ENCODE assay signal across 8 cellular contexts in the genomic region with DNA sequence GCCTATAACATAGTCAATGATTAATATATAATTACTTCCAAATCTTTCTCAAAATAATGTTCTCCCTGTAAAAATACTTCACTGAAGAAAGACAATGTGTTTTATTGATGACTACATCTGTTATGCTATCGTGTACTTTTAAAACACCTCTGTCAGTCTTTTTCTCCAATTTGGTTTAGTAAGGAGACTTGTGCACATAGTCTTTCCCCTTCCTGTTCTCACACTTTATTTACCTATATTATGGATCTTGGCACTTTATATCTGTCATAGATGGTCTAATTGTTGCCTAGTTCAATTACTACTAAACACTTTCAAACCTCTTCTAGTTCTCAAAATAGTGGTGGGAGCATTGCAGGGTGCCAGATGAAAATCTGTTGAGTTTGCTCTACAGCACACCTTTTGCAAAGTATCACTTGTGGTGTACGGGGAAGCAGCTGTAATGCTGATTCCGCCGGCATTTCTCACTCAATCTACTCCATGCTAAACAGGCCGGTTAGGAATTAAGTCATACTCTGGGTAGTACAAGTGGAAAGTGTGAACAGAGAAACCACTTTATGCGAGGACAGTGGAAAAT. TPM values are rescaled to one million over a fixed set of nuclear protein-coding genes. Genes with fewer than 3 reads are reported as not detected.
DNase-seq lines count a peak whose midpoint lies in the region; ATAC-seq, FAIRE-seq and TF ChIP-seq lines count a peak whose summit lies in the region.

No MANE protein-coding gene starts in this region.

- no peaks in the 10 kb centered on the region for H3K9me3 ChIP-seq in ectodermal cell (ENCODE audit: control insufficient read depth, low read length)

- 9 to 15% methylated on average over 5 of the region's 6 CpGs for whole genome bisulfite sequencing in ectodermal cell, 2 experiments

- H3K4me3 Mint-ChIP-seq in IgD-negative memory B cell = peak overlapping the region; percentile 77 to 93 (median 82)
- H3K4me3 Mint-ChIP-seq in progenitor cell of endocrine pancreas (ENCODE audit: low read depth) = peak overlapping the region; percentile 44

- H3K27ac ChIP-seq in ectodermal cell (ENCODE audit: insufficient read depth, low read depth, low read length, poor library complexity, severe bottlenecking) = no peak overlapping the region

- no peak for TF ChIP-seq CTCF in progenitor cell of endocrine pancreas (IDR thresholded peaks at IDR 0.05; ENCODE audit: unreplicated experiment)

- H3K27me3 Mint-ChIP-seq in IgD-negative memory B cell (peaks cover 42% of the 10 kb centered on the region), progenitor cell of endocrine pancreas (peaks cover 80% of the 10 kb centered on the region)

- H3K27me3 ChIP-seq in ectodermal cell (ENCODE audit: control insufficient read depth, insufficient read depth, low read length, poor library complexity, severe bottlenecking) = peaks cover 94% of the 10 kb centered on the region

- peak overlapping the region; percentile 40 for H3K4me3 ChIP-seq in ectodermal cell (ENCODE audit: insufficient read depth, low read depth, low read length)

- H3K27ac Mint-ChIP-seq in IgD-negative memory B cell (peak overlapping the region in 1 of 3 donors; percentile 69), progenitor cell of endocrine pancreas (no peak overlapping the region)

- H3K4me1 Mint-ChIP-seq in IgD-negative memory B cell = peaks cover 6 to 10% (median 7%) of the 10 kb centered on the region in 3 donors
- peaks cover 3% of the 10 kb centered on the region for H3K4me1 Mint-ChIP-seq in progenitor cell of endocrine pancreas (ENCODE audit: low read depth)

- peaks cover 14% of the 10 kb centered on the region for H3K4me1 ChIP-seq in ectodermal cell (ENCODE audit: control insufficient read depth, insufficient read depth, low read length)

- FAIRE-seq in HTR-8/SVneo (lab: Jason Lieb, UNC) = no peak

- no peaks in the 10 kb centered on the region for H3K36me3 ChIP-seq in ectodermal cell (ENCODE audit: control insufficient read depth, insufficient read depth, low read length)

- ATAC-seq in GM19324 (IDR thresholded peaks at IDR 0.05; ENCODE audit: low FRiP score, unreplicated experiment) (peak; percentile 5), GM18907 (IDR thresholded peaks at IDR 0.05; ENCODE audit: unreplicated experiment) (no peak)

- H3K36me3 Mint-ChIP-seq in IgD-negative memory B cell (peaks cover 3% of the 10 kb centered on the region), progenitor cell of endocrine pancreas (ENCODE audit: insufficient read depth) (peaks cover 2% of the 10 kb centered on the region)

- peaks cover 0 to 3% (median 0%) of the 10 kb centered on the region in 3 donors for H3K9me3 Mint-ChIP-seq in IgD-negative memory B cell
- H3K9me3 Mint-ChIP-seq in progenitor cell of endocrine pancreas (ENCODE audit: low read depth) = no peaks in the 10 kb centered on the region

- no peak for DNase-seq in progenitor cell of endocrine pancreas (ENCODE audit: low spot score, unreplicated experiment)
- DNase-seq in NCI-H748 treated with DMSO at 0.1 percent for 48 hours (lab: John Stamatoyannopoulos, UW) = no peak
- no peak for DNase-seq in HTR-8/SVneo (ENCODE audit: insufficient read length, low spot score)
- DNase-seq in HuH-7.5 (ENCODE audit: low spot score) = no peak

RNA-seq across cellular contexts. Expression of gene INSM2, which starts 1.1 kb away (rescaled TPM):
- not detected for polyA plus RNA-seq in IgD-negative memory B cell
- not detected for polyA plus RNA-seq in ectodermal cell (2013, experiment 1 of 4)
- polyA plus RNA-seq in ectodermal cell (2013, experiment 2 of 4) = not detected
- polyA plus RNA-seq in ectodermal cell (2013, experiment 3 of 4) = 0.16 TPM
- polyA plus RNA-seq in ectodermal cell (2013, experiment 4 of 4) = not detected
- total RNA-seq in progenitor cell of endocrine pancreas = 0.10 TPM in 1 of 2 replicates, not detected in the other
